In genomic region chr11:61963016-61963281, GRCh38 we compare ENCODE assay signal across 1 cellular context.
TF ChIP-seq lines count a peak whose summit lies in the region.

No MANE protein-coding gene starts in this region.

TF ChIP-seq in liver, 16 proteins besides CTCF, POLR2A, EP300 and RAD21 (continued from another document):
- no peak for TF ChIP-seq ZBTB33 (IDR thresholded peaks at IDR 0.05)
